ENCODE assay signal across 10 cellular contexts in genomic region chr19:35265126-35265995, GRCh38. TPM values are rescaled to one million over a fixed set of nuclear protein-coding genes. Genes with fewer than 3 reads are reported as not detected.
DNase-seq lines count a peak whose midpoint lies in the region; ATAC-seq and TF ChIP-seq lines count a peak whose summit lies in the region.
"Had no signal": no experiment of that assay in that cellular context is flagged by ENCODE, and none has a peak within 500 bp of the region (broad histone marks: within the 10 kb centered on the region; RNA-seq: fewer than 3 reads in every experiment).

No MANE protein-coding gene starts in this region.

- peak; percentile 9 for TF ChIP-seq POLR2A in GM18505 (IDR thresholded peaks at IDR 0.05; ENCODE audit: borderline replicate concordance, extremely low read depth, insufficient read depth, insufficient read length)

- no peak overlapping the region for H3K9ac ChIP-seq in endodermal cell (ENCODE audit: extremely low read depth, low read length, poor library complexity, severe bottlenecking)

- H3K27me3 ChIP-seq in RWPE2 (ENCODE audit: insufficient read depth, poor library complexity, severe bottlenecking) = no peaks in the 10 kb centered on the region
- no peaks in the 10 kb centered on the region for H3K27me3 ChIP-seq in endodermal cell (ENCODE audit: control insufficient read depth, insufficient read depth, low read length, poor library complexity, severe bottlenecking)

- no peak overlapping the region for H3K4me3 ChIP-seq in RWPE2 (ENCODE audit: severe bottlenecking)
- no peak overlapping the region for H3K4me3 ChIP-seq in endodermal cell (ENCODE audit: low read length)

- no peaks in the 10 kb centered on the region for H3K27me3 Mint-ChIP-seq in endodermal cell (ENCODE audit: insufficient read depth)
- no peaks in the 10 kb centered on the region for H3K27me3 Mint-ChIP-seq in progenitor cell of endocrine pancreas

- TF ChIP-seq CTCF in RWPE2 (IDR thresholded peaks at IDR 0.05; ENCODE audit: poor library complexity, severe bottlenecking) (no peak), endodermal cell (conservative IDR thresholded peaks at IDR 0.05) (no peak), progenitor cell of endocrine pancreas (IDR thresholded peaks at IDR 0.05; ENCODE audit: unreplicated experiment) (no peak)

- no peaks in the 10 kb centered on the region for H3K9me3 ChIP-seq in RWPE2 (ENCODE audit: severe bottlenecking)
- no peaks in the 10 kb centered on the region for H3K9me3 ChIP-seq in endodermal cell (ENCODE audit: control insufficient read depth, low read length)

- H3K4me1 Mint-ChIP-seq in endodermal cell (peaks cover 15% of the 10 kb centered on the region), progenitor cell of endocrine pancreas (ENCODE audit: low read depth) (peaks cover 7% of the 10 kb centered on the region)

- H3K4me1 ChIP-seq in RWPE2 (ENCODE audit: insufficient read depth, poor library complexity, severe bottlenecking) (no peaks in the 10 kb centered on the region), endodermal cell (ENCODE audit: control insufficient read depth, insufficient read depth, low read length) (no peaks in the 10 kb centered on the region)

- DNase-seq in RWPE2 (ENCODE audit: low spot score) = peak; percentile 43
- DNase-seq in endodermal cell = peak; percentile 49
- DNase-seq in progenitor cell of endocrine pancreas (ENCODE audit: low spot score, unreplicated experiment) = peak; percentile 6
- no peak for DNase-seq in NCI-H524 treated with DMSO at 0.1 percent for 48 hours (lab: John Stamatoyannopoulos, UW)
- no peak for DNase-seq in NK-92 treated with Interleukin-12 subunit alpha and Interleukin-12 subunit beta, amount 100 ng/mL, for 24 hours (lab: John Stamatoyannopoulos, UW)
- DNase-seq: mesendoderm, NCI-H146 had no signal

- H3K9me3 Mint-ChIP-seq in endodermal cell = no peaks in the 10 kb centered on the region
- H3K9me3 Mint-ChIP-seq in progenitor cell of endocrine pancreas (ENCODE audit: low read depth) = no peaks in the 10 kb centered on the region

- peak overlapping the region; percentile 75 for H3K4me3 Mint-ChIP-seq in endodermal cell
- peak overlapping the region; percentile 44 for H3K4me3 Mint-ChIP-seq in progenitor cell of endocrine pancreas (ENCODE audit: low read depth)

- WGBS in endodermal cell (ENCODE audit: insufficient coverage in 1 of 2, insufficient read length in 1 of 2), 2 experiments = 89 to 96% methylated on average over 6 of the region's 6 CpGs

- peaks cover 41% of the 10 kb centered on the region for H3K36me3 ChIP-seq in RWPE2 (ENCODE audit: low read depth)
- H3K36me3 ChIP-seq in endodermal cell (ENCODE audit: control insufficient read depth, insufficient read depth, low read length) = peaks cover 63% of the 10 kb centered on the region

- H3K27ac ChIP-seq in RWPE2 (ENCODE audit: poor library complexity, severe bottlenecking) (peak overlapping the region; percentile 90), endodermal cell (ENCODE audit: low read depth, low read length) (no peak overlapping the region)

- no peak for ATAC-seq in GM18505 (IDR thresholded peaks at IDR 0.05; ENCODE audit: unreplicated experiment)
- 0 out of 3 replicates have a peak, but pooled peaks have one; percentile 3 for ATAC-seq in RWPE2 (ENCODE audit: low read depth)
- ATAC-seq in HG03108 (IDR thresholded peaks at IDR 0.05; ENCODE audit: unreplicated experiment) = no peak
- no peak for ATAC-seq in HG02852 (IDR thresholded peaks at IDR 0.05; ENCODE audit: unreplicated experiment)

- H3K27ac Mint-ChIP-seq in endodermal cell (peak overlapping the region; percentile 69), progenitor cell of endocrine pancreas (peak overlapping the region; percentile 75)

- H3K36me3 Mint-ChIP-seq in endodermal cell (ENCODE audit: low read depth) (peaks cover 48% of the 10 kb centered on the region), progenitor cell of endocrine pancreas (ENCODE audit: insufficient read depth) (peaks cover 11% of the 10 kb centered on the region)

RNA-seq across cellular contexts. Expression of gene USF2, which starts 3.4 kb away (rescaled TPM):
- total RNA-seq in endodermal cell (100 to 1,000 TPM; 111 to 121 TPM), progenitor cell of endocrine pancreas (126 and 132 TPM in 2 replicates)
- polyA plus RNA-seq in endodermal cell (2013, experiment 1 of 2) = 120 TPM
- 121 TPM for polyA plus RNA-seq in endodermal cell (2013, experiment 2 of 2)

RNA-seq across cellular contexts. Expression of gene LSR, which starts 16.6 kb away (rescaled TPM):
- 100 to 1,000 TPM; 112 to 170 TPM for total RNA-seq in endodermal cell
- 51.6 TPM for polyA plus RNA-seq in endodermal cell (2013, experiment 1 of 2)
- polyA plus RNA-seq in endodermal cell (2013, experiment 2 of 2) = 36.3 TPM
- total RNA-seq in progenitor cell of endocrine pancreas = 123 and 132 TPM in 2 replicates

RNA-seq across cellular contexts. Expression of gene HAMP, which starts 17.0 kb away (rescaled TPM):
- total RNA-seq in endodermal cell (1 to 10 TPM in 1 of 2 donors, under 1 TPM in 1; 0.35 to 1.3 TPM), progenitor cell of endocrine pancreas (0.64 and 1.1 TPM in 2 replicates)
- 0.25 TPM for polyA plus RNA-seq in endodermal cell (2013, experiment 1 of 2)
- polyA plus RNA-seq in endodermal cell (2013, experiment 2 of 2) = 0.25 TPM

RNA-seq across cellular contexts. Expression of gene MAG, which starts 26.6 kb away (rescaled TPM):
- total RNA-seq in endodermal cell (not detected), progenitor cell of endocrine pancreas (1.4 and 1.7 TPM in 2 replicates)
- not detected for polyA plus RNA-seq in endodermal cell (2013, experiment 1 of 2)
- polyA plus RNA-seq in endodermal cell (2013, experiment 2 of 2) = not detected

RNA-seq across cellular contexts. Expression of gene FAM187B, which starts 36.8 kb away (rescaled TPM):
- not detected for total RNA-seq in endodermal cell
- polyA plus RNA-seq in endodermal cell (2013, experiment 1 of 2) = not detected
- polyA plus RNA-seq in endodermal cell (2013, experiment 2 of 2) = not detected
- not detected in 2 replicates for total RNA-seq in progenitor cell of endocrine pancreas

Comparison
In these comparisons a context has a peak if more than half of its experiments do, and no peak if none do; other contexts are left out.
1. DNase-seq: peak in RWPE2 (single experiment), endodermal cell (single experiment) and progenitor cell of endocrine pancreas (single experiment); none in NCI-H524 treated with DMSO at 0.1 percent for 48 hours (single experiment) and NK-92 treated with Interleukin-12 subunit alpha and Interleukin-12 subunit beta, amount 100 ng/mL, for 24 hours (single experiment).